Comparison of ENCODE assay signal across 1 cellular context in the genomic region with DNA sequence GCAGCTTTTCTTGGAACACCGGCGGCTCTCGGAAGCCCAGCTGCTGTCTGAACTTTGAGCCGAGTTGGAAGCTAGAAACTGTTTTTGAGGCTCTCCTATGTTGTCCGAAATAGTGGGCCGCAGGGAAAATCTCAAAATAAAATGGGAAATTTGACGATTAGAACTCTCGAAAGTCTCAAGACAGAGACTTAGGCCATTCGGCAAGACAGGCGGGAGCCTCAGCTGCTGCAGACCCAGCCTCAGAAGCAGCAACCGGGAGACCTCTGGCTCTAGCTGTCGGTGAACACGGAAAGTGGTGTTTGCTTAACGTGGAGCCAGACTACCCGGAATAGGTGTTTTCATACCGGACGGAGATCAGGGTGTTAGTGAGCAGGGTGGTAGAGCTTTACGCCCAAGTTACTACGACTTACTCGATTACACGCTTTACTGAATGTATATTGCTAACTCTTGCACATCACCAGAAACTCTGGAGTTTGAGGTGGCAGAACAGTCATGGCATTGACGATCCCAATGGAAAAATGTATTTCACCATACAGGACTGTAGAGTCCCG.
TF ChIP-seq lines count a peak whose summit lies in the region.

No MANE protein-coding gene starts in this region.

TF ChIP-seq in GM23338, 12 proteins besides CTCF, POLR2A, EP300 and RAD21 (continued from another document):
- TF ChIP-seq, protein P1, sequence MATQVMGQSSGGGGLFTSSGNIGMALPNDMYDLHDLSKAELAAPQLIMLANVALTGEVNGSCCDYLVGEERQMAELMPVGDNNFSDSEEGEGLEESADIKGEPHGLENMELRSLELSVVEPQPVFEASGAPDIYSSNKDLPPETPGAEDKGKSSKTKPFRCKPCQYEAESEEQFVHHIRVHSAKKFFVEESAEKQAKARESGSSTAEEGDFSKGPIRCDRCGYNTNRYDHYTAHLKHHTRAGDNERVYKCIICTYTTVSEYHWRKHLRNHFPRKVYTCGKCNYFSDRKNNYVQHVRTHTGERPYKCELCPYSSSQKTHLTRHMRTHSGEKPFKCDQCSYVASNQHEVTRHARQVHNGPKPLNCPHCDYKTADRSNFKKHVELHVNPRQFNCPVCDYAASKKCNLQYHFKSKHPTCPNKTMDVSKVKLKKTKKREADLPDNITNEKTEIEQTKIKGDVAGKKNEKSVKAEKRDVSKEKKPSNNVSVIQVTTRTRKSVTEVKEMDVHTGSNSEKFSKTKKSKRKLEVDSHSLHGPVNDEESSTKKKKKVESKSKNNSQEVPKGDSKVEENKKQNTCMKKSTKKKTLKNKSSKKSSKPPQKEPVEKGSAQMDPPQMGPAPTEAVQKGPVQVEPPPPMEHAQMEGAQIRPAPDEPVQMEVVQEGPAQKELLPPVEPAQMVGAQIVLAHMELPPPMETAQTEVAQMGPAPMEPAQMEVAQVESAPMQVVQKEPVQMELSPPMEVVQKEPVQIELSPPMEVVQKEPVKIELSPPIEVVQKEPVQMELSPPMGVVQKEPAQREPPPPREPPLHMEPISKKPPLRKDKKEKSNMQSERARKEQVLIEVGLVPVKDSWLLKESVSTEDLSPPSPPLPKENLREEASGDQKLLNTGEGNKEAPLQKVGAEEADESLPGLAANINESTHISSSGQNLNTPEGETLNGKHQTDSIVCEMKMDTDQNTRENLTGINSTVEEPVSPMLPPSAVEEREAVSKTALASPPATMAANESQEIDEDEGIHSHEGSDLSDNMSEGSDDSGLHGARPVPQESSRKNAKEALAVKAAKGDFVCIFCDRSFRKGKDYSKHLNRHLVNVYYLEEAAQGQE (IDR thresholded peaks at IDR 0.05; ENCODE audit: unreplicated experiment): no peak
- TF ChIP-seq NANOG (IDR thresholded peaks at IDR 0.05; ENCODE audit: borderline replicate concordance) (no peak), EZH2phosphoT487 (IDR thresholded peaks at IDR 0.05; ENCODE audit: unreplicated experiment) (no peak), ZNF114 (CRISPR knock-in tag; IDR thresholded peaks at IDR 0.05) (no peak), POLR2AphosphoS5 (IDR thresholded peaks at IDR 0.05; ENCODE audit: low read depth) (no peak), EZH2 (IDR thresholded peaks at IDR 0.05; ENCODE audit: low read depth, unreplicated experiment) (no peak), ZNF331 (CRISPR knock-in tag; IDR thresholded peaks at IDR 0.05; ENCODE audit: low read depth) (no peak)
- TF ChIP-seq, protein P2, sequence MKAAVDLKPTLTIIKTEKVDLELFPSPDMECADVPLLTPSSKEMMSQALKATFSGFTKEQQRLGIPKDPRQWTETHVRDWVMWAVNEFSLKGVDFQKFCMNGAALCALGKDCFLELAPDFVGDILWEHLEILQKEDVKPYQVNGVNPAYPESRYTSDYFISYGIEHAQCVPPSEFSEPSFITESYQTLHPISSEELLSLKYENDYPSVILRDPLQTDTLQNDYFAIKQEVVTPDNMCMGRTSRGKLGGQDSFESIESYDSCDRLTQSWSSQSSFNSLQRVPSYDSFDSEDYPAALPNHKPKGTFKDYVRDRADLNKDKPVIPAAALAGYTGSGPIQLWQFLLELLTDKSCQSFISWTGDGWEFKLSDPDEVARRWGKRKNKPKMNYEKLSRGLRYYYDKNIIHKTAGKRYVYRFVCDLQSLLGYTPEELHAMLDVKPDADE (IDR thresholded peaks at IDR 0.05): no peak
TF ChIP-seq in GM23338: peak in this region for 0.
